Comparison of ENCODE assay signal across 8 cellular contexts in genomic region chr12:53046655-53047220, GRCh38. TPM values are rescaled to one million over a fixed set of nuclear protein-coding genes. Genes with fewer than 3 reads are reported as not detected.
DNase-seq lines count a peak whose midpoint lies in the region; ATAC-seq and TF ChIP-seq lines count a peak whose summit lies in the region.

No MANE protein-coding gene starts in this region.

- peak; percentile 27 for ATAC-seq in CD8-positive, alpha-beta T cell
- ATAC-seq in GM21360 (IDR thresholded peaks at IDR 0.05; ENCODE audit: unreplicated experiment), result peak; percentile 20
- ATAC-seq in central memory CD8-positive, alpha-beta T cell (replicated peaks; ENCODE audit: extremely low read depth, poor library complexity, severe bottlenecking), result peak; percentile 25
- no peak for ATAC-seq in HG03469 (IDR thresholded peaks at IDR 0.05; ENCODE audit: unreplicated experiment)

- H3K27me3 ChIP-seq in CD8-positive, alpha-beta T cell (ENCODE audit: insufficient read depth, low read length), result no peaks in the 10 kb centered on the region

- H3K4me3 ChIP-seq in CD8-positive, alpha-beta T cell (ENCODE audit: low read depth, low read length), result peak overlapping the region; percentile 42
- H3K4me3 ChIP-seq in skin epidermis, result peak overlapping the region; percentile 42 to 60 (median 56)

- POLR2A ChIA-PET in CD8-positive, alpha-beta T cell (lab: Charles Lee), result interaction anchor here (0.6 to 2.1 kb wide), 6 partner anchors 9 to 458 kb away, joined by 3 to 10 read pairs (median 4); partner anchors contain the start of genes EIF4B and SPRYD3

- peaks cover 5% of the 10 kb centered on the region for H3K4me1 ChIP-seq in CD8-positive, alpha-beta T cell (ENCODE audit: insufficient read depth, low read length)

- peaks cover 11% of the 10 kb centered on the region for H3K36me3 Mint-ChIP-seq in CD8-positive, alpha-beta T cell
- peaks cover 13% of the 10 kb centered on the region for H3K36me3 Mint-ChIP-seq in central memory CD8-positive, alpha-beta T cell (ENCODE audit: insufficient read depth)

- peak in 4 of 7 experiments; percentile 27 to 72 (median 49) for DNase-seq in CD8-positive, alpha-beta T cell
- DNase-seq in HuH-7.5 (ENCODE audit: low spot score), result peak; percentile 86
- peak; percentile 16 for DNase-seq in T follicular helper cell (ENCODE audit: low read depth)
- no peak for DNase-seq in central memory CD8-positive, alpha-beta T cell (ENCODE audit: low spot score in 2 of 2)
- DNase-seq in iris pigment epithelial cell (ENCODE audit: low read depth), result peak; percentile 79

- CTCF ChIA-PET in CD8-positive, alpha-beta T cell (lab: Charles Lee), result interaction anchor here (0.9 to 3.7 kb wide), 13 partner anchors 8 to 221 kb away, joined by 3 to 24 read pairs (median 5); partner anchors contain the start of genes EIF4B, ESPL1 and SOAT2

- peak overlapping the region; percentile 92 for H3K27ac Mint-ChIP-seq in CD8-positive, alpha-beta T cell
- H3K27ac Mint-ChIP-seq in central memory CD8-positive, alpha-beta T cell (ENCODE audit: low read depth), result peak overlapping the region; percentile 82

- peak overlapping the region; percentile 48 for H3K27ac ChIP-seq in CD8-positive, alpha-beta T cell (ENCODE audit: low read depth, low read length)
- peak overlapping the region; percentile 78 to 99 (median 89) for H3K27ac ChIP-seq in skin epidermis

- H3K36me3 ChIP-seq in CD8-positive, alpha-beta T cell (ENCODE audit: insufficient read depth, low read length), result no peaks in the 10 kb centered on the region

- no peaks in the 10 kb centered on the region for H3K9me3 Mint-ChIP-seq in CD8-positive, alpha-beta T cell
- H3K9me3 Mint-ChIP-seq in central memory CD8-positive, alpha-beta T cell, result no peaks in the 10 kb centered on the region

- H3K9me3 ChIP-seq in CD8-positive, alpha-beta T cell (ENCODE audit: low read length), result no peaks in the 10 kb centered on the region

- H3K4me3 Mint-ChIP-seq in CD8-positive, alpha-beta T cell, result peak overlapping the region; percentile 97
- H3K4me3 Mint-ChIP-seq in central memory CD8-positive, alpha-beta T cell, result peak overlapping the region; percentile 91

- TF ChIP-seq CTCF in CD8-positive, alpha-beta T cell (IDR thresholded peaks at IDR 0.05), result no peak

- H3K4me1 Mint-ChIP-seq in CD8-positive, alpha-beta T cell (ENCODE audit: low read depth), result peaks cover 11% of the 10 kb centered on the region
- H3K4me1 Mint-ChIP-seq in central memory CD8-positive, alpha-beta T cell, result peaks cover 11% of the 10 kb centered on the region

- intact Hi-C loops in CD8-positive, alpha-beta T cell (cut with DNase I, micrococcal nuclease), result loop anchor here (1.0 to 10.0 kb wide), 3 partner anchors 32 to 458 kb away; partner anchors contain the start of genes SPRYD3 (in 2 of the 2), EIF4B (in 1 of the 2), NPFF (in 1 of the 2) and TARBP2 (in 1 of the 2)

- H3K27me3 Mint-ChIP-seq in CD8-positive, alpha-beta T cell (ENCODE audit: low read depth), result no peaks in the 10 kb centered on the region
- H3K27me3 Mint-ChIP-seq in central memory CD8-positive, alpha-beta T cell, result no peaks in the 10 kb centered on the region

RNA-seq across cellular contexts. Expression of gene TNS2, which starts 3.1 kb away (rescaled TPM):
- 1 to 10 TPM; 2.5 to 3.2 TPM for total RNA-seq in CD8-positive, alpha-beta T cell

RNA-seq across cellular contexts. Expression of gene SPRYD3, which starts 32.5 kb away (rescaled TPM):
- total RNA-seq in CD8-positive, alpha-beta T cell, result 10 to 100 TPM; 25.1 to 25.6 TPM

RNA-seq across cellular contexts. Expression of gene EIF4B, which starts 40.5 kb away (rescaled TPM):
- 100 to 1,000 TPM; 709 to 741 TPM for total RNA-seq in CD8-positive, alpha-beta T cell

RNA-seq across cellular contexts. Expression of gene IGFBP6, which starts 50.7 kb away (rescaled TPM):
- total RNA-seq in CD8-positive, alpha-beta T cell, result 1 to 10 TPM in 1 of 2 experiments, under 1 TPM in 1; 0.58 to 1.2 TPM

RNA-seq across cellular contexts. Expression of gene SOAT2, which starts 56.5 kb away (rescaled TPM):
- total RNA-seq in CD8-positive, alpha-beta T cell, result 1 to 10 TPM; 2.5 to 2.9 TPM

Comparison
In these comparisons a context has a peak if more than half of its experiments do, and no peak if none do; other contexts are left out.
1. DNase-seq: peak in CD8-positive, alpha-beta T cell (4 of 7), HuH-7.5 (single experiment), T follicular helper cell (single experiment) and iris pigment epithelial cell (single experiment); none in central memory CD8-positive, alpha-beta T cell (0 of 2).